Comparison of ENCODE assay signal across 1 cellular context in the genomic region with DNA sequence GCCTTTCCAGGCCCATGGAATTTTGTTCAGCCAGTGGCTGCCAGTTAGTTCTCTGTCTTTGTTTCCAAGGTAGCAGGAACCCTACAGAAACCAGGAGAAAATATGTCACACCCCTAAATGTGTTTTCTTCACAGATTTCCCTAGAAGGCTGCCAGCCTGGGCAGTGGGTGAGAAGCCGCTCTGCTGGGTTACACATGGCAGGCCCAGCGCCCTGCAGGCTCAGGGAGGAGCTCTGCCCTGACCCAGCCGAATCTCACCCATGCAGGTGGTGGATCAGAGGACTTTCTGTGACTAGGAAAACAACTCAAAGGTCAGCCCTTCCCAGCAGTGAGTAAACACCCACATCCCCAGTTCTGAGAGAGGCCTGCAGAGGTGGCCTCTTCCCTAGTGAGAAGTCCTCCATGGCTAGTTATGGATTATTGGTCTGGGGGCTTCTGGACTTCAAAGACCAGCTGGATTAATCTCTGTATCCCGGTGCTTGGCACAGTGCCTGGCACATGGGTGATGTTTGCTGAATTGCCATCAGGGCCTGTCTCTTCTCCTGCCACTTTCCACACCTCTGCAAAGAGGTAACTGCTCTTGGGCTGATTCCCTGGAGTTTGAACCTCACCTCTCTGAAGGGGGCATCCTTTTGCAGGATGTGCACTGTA.
TF ChIP-seq lines count a peak whose summit lies in the region.

No MANE protein-coding gene starts in this region.

TF ChIP-seq in HepG2, 621 proteins besides CTCF, POLR2A, EP300 and RAD21 (continued from another document and continues in another):
- TF ChIP-seq, protein P1, sequence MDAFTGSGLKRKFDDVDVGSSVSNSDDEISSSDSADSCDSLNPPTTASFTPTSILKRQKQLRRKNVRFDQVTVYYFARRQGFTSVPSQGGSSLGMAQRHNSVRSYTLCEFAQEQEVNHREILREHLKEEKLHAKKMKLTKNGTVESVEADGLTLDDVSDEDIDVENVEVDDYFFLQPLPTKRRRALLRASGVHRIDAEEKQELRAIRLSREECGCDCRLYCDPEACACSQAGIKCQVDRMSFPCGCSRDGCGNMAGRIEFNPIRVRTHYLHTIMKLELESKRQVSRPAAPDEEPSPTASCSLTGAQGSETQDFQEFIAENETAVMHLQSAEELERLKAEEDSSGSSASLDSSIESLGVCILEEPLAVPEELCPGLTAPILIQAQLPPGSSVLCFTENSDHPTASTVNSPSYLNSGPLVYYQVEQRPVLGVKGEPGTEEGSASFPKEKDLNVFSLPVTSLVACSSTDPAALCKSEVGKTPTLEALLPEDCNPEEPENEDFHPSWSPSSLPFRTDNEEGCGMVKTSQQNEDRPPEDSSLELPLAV (CRISPR knock-in tag; conservative IDR thresholded peaks at IDR 0.05; ENCODE audit: low read depth) = no peak
- TF ChIP-seq, protein P2, sequence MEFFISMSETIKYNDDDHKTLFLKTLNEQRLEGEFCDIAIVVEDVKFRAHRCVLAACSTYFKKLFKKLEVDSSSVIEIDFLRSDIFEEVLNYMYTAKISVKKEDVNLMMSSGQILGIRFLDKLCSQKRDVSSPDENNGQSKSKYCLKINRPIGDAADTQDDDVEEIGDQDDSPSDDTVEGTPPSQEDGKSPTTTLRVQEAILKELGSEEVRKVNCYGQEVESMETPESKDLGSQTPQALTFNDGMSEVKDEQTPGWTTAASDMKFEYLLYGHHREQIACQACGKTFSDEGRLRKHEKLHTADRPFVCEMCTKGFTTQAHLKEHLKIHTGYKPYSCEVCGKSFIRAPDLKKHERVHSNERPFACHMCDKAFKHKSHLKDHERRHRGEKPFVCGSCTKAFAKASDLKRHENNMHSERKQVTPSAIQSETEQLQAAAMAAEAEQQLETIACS (CRISPR knock-in tag; IDR thresholded peaks at IDR 0.05) = no peak
- TF ChIP-seq ZNF782 (CRISPR knock-in tag; IDR thresholded peaks at IDR 0.05; ENCODE audit: borderline replicate concordance) (peak; percentile 53; the same call in 1 of the 2 replicates), ZNF678 (CRISPR knock-in tag; IDR thresholded peaks at IDR 0.05) (peak; percentile 48; the same call in 1 of the 2 replicates), ZNF572 (CRISPR knock-in tag; IDR thresholded peaks at IDR 0.05) (no peak), PCBP1 (IDR thresholded peaks at IDR 0.05; ENCODE audit: borderline replicate concordance, low read depth, low read length) (no peak), SOX5 (CRISPR knock-in tag; IDR thresholded peaks at IDR 0.05; ENCODE audit: borderline replicate concordance) (peak; percentile 71; the same call in 1 of the 2 replicates), ZNF335 (CRISPR knock-in tag; IDR thresholded peaks at IDR 0.05) (peak; percentile 60; the same call in 1 of the 2 replicates), MTA3 (CRISPR knock-in tag; IDR thresholded peaks at IDR 0.05) (no peak), CCDC6 (CRISPR knock-in tag; IDR thresholded peaks at IDR 0.05) (no peak), ZNF556 (CRISPR knock-in tag; IDR thresholded peaks at IDR 0.05; ENCODE audit: borderline replicate concordance) (peak; percentile 62), NR2F2 (IDR thresholded peaks at IDR 0.05; ENCODE audit: borderline replicate concordance, low read depth) (peak; percentile 83), ATRX (CRISPR knock-in tag; IDR thresholded peaks at IDR 0.05; ENCODE audit: borderline replicate concordance) (no peak), MTF2 (CRISPR knock-in tag; IDR thresholded peaks at IDR 0.05; ENCODE audit: borderline replicate concordance) (no peak), XBP1 (CRISPR knock-in tag; IDR thresholded peaks at IDR 0.05) (0 out of 2 replicates have a peak, but pooled peaks have one; percentile 38), ZNF766 (CRISPR knock-in tag; IDR thresholded peaks at IDR 0.05; ENCODE audit: borderline replicate concordance) (no peak; the same call in 1 of the 2 replicates), ZNF547 (CRISPR knock-in tag; IDR thresholded peaks at IDR 0.05) (no peak), REXO4 (CRISPR knock-in tag; IDR thresholded peaks at IDR 0.05; ENCODE audit: borderline replicate concordance) (no peak), HOXD1 (CRISPR knock-in tag; IDR thresholded peaks at IDR 0.05) (0 out of 2 replicates have a peak, but pooled peaks have one; percentile 32), ZNF878 (CRISPR knock-in tag; IDR thresholded peaks at IDR 0.05) (peak; percentile 90), PHB2 (IDR thresholded peaks at IDR 0.05; ENCODE audit: partially characterized antibody) (no peak), ZNF674 (CRISPR knock-in tag; IDR thresholded peaks at IDR 0.05; ENCODE audit: low read depth) (no peak), ZNF34 (CRISPR knock-in tag; IDR thresholded peaks at IDR 0.05; ENCODE audit: borderline replicate concordance) (0 out of 2 replicates have a peak, but pooled peaks have one; percentile 33), ZNF629 (CRISPR knock-in tag; conservative IDR thresholded peaks at IDR 0.05) (0 out of 2 replicates have a peak, but pooled peaks have one; percentile 4), ZNF605 (CRISPR knock-in tag; IDR thresholded peaks at IDR 0.05) (peak; percentile 93), ZKSCAN8 (CRISPR knock-in tag; IDR thresholded peaks at IDR 0.05; ENCODE audit: borderline replicate concordance) (no peak)
- TF ChIP-seq, protein P3, sequence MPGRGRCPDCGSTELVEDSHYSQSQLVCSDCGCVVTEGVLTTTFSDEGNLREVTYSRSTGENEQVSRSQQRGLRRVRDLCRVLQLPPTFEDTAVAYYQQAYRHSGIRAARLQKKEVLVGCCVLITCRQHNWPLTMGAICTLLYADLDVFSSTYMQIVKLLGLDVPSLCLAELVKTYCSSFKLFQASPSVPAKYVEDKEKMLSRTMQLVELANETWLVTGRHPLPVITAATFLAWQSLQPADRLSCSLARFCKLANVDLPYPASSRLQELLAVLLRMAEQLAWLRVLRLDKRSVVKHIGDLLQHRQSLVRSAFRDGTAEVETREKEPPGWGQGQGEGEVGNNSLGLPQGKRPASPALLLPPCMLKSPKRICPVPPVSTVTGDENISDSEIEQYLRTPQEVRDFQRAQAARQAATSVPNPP (CRISPR knock-in tag; IDR thresholded peaks at IDR 0.05) = no peak; the same call in 1 of the 2 replicates
- TF ChIP-seq, protein P4, sequence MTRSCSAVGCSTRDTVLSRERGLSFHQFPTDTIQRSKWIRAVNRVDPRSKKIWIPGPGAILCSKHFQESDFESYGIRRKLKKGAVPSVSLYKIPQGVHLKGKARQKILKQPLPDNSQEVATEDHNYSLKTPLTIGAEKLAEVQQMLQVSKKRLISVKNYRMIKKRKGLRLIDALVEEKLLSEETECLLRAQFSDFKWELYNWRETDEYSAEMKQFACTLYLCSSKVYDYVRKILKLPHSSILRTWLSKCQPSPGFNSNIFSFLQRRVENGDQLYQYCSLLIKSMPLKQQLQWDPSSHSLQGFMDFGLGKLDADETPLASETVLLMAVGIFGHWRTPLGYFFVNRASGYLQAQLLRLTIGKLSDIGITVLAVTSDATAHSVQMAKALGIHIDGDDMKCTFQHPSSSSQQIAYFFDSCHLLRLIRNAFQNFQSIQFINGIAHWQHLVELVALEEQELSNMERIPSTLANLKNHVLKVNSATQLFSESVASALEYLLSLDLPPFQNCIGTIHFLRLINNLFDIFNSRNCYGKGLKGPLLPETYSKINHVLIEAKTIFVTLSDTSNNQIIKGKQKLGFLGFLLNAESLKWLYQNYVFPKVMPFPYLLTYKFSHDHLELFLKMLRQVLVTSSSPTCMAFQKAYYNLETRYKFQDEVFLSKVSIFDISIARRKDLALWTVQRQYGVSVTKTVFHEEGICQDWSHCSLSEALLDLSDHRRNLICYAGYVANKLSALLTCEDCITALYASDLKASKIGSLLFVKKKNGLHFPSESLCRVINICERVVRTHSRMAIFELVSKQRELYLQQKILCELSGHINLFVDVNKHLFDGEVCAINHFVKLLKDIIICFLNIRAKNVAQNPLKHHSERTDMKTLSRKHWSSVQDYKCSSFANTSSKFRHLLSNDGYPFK (CRISPR knock-in tag; IDR thresholded peaks at IDR 0.05; ENCODE audit: borderline replicate concordance) = peak; percentile 37; the same call in 1 of the 2 replicates
- TF ChIP-seq, protein P5, sequence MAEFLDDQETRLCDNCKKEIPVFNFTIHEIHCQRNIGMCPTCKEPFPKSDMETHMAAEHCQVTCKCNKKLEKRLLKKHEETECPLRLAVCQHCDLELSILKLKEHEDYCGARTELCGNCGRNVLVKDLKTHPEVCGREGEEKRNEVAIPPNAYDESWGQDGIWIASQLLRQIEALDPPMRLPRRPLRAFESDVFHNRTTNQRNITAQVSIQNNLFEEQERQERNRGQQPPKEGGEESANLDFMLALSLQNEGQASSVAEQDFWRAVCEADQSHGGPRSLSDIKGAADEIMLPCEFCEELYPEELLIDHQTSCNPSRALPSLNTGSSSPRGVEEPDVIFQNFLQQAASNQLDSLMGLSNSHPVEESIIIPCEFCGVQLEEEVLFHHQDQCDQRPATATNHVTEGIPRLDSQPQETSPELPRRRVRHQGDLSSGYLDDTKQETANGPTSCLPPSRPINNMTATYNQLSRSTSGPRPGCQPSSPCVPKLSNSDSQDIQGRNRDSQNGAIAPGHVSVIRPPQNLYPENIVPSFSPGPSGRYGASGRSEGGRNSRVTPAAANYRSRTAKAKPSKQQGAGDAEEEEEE (CRISPR knock-in tag; IDR thresholded peaks at IDR 0.05; ENCODE audit: borderline replicate concordance) = no peak
- TF ChIP-seq, protein P6, sequence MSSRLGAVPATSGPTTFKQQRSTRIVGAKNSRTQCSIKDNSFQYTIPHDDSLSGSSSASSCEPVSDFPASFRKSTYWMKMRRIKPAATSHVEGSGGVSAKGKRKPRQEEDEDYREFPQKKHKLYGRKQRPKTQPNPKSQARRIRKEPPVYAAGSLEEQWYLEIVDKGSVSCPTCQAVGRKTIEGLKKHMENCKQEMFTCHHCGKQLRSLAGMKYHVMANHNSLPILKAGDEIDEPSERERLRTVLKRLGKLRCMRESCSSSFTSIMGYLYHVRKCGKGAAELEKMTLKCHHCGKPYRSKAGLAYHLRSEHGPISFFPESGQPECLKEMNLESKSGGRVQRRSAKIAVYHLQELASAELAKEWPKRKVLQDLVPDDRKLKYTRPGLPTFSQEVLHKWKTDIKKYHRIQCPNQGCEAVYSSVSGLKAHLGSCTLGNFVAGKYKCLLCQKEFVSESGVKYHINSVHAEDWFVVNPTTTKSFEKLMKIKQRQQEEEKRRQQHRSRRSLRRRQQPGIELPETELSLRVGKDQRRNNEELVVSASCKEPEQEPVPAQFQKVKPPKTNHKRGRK (CRISPR knock-in tag; IDR thresholded peaks at IDR 0.05) = no peak
- TF ChIP-seq, protein P7, sequence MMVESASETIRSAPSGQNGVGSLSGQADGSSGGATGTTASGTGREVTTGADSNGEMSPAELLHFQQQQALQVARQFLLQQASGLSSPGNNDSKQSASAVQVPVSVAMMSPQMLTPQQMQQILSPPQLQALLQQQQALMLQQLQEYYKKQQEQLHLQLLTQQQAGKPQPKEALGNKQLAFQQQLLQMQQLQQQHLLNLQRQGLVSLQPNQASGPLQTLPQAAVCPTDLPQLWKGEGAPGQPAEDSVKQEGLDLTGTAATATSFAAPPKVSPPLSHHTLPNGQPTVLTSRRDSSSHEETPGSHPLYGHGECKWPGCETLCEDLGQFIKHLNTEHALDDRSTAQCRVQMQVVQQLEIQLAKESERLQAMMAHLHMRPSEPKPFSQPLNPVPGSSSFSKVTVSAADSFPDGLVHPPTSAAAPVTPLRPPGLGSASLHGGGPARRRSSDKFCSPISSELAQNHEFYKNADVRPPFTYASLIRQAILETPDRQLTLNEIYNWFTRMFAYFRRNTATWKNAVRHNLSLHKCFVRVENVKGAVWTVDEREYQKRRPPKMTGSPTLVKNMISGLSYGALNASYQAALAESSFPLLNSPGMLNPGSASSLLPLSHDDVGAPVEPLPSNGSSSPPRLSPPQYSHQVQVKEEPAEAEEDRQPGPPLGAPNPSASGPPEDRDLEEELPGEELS (CRISPR knock-in tag; IDR thresholded peaks at IDR 0.05) = peak; percentile 96
- TF ChIP-seq, protein P8, sequence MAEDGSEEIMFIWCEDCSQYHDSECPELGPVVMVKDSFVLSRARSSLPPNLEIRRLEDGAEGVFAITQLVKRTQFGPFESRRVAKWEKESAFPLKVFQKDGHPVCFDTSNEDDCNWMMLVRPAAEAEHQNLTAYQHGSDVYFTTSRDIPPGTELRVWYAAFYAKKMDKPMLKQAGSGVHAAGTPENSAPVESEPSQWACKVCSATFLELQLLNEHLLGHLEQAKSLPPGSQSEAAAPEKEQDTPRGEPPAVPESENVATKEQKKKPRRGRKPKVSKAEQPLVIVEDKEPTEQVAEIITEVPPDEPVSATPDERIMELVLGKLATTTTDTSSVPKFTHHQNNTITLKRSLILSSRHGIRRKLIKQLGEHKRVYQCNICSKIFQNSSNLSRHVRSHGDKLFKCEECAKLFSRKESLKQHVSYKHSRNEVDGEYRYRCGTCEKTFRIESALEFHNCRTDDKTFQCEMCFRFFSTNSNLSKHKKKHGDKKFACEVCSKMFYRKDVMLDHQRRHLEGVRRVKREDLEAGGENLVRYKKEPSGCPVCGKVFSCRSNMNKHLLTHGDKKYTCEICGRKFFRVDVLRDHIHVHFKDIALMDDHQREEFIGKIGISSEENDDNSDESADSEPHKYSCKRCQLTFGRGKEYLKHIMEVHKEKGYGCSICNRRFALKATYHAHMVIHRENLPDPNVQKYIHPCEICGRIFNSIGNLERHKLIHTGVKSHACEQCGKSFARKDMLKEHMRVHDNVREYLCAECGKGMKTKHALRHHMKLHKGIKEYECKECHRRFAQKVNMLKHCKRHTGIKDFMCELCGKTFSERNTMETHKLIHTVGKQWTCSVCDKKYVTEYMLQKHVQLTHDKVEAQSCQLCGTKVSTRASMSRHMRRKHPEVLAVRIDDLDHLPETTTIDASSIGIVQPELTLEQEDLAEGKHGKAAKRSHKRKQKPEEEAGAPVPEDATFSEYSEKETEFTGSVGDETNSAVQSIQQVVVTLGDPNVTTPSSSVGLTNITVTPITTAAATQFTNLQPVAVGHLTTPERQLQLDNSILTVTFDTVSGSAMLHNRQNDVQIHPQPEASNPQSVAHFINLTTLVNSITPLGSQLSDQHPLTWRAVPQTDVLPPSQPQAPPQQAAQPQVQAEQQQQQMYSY (CRISPR knock-in tag; IDR thresholded peaks at IDR 0.05) = peak; percentile 55; the same call in 1 of the 2 replicates
- TF ChIP-seq, protein P9, sequence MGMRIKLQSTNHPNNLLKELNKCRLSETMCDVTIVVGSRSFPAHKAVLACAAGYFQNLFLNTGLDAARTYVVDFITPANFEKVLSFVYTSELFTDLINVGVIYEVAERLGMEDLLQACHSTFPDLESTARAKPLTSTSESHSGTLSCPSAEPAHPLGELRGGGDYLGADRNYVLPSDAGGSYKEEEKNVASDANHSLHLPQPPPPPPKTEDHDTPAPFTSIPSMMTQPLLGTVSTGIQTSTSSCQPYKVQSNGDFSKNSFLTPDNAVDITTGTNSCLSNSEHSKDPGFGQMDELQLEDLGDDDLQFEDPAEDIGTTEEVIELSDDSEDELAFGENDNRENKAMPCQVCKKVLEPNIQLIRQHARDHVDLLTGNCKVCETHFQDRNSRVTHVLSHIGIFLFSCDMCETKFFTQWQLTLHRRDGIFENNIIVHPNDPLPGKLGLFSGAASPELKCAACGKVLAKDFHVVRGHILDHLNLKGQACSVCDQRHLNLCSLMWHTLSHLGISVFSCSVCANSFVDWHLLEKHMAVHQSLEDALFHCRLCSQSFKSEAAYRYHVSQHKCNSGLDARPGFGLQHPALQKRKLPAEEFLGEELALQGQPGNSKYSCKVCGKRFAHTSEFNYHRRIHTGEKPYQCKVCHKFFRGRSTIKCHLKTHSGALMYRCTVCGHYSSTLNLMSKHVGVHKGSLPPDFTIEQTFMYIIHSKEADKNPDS (CRISPR knock-in tag; IDR thresholded peaks at IDR 0.05) = no peak
- TF ChIP-seq, protein P10, sequence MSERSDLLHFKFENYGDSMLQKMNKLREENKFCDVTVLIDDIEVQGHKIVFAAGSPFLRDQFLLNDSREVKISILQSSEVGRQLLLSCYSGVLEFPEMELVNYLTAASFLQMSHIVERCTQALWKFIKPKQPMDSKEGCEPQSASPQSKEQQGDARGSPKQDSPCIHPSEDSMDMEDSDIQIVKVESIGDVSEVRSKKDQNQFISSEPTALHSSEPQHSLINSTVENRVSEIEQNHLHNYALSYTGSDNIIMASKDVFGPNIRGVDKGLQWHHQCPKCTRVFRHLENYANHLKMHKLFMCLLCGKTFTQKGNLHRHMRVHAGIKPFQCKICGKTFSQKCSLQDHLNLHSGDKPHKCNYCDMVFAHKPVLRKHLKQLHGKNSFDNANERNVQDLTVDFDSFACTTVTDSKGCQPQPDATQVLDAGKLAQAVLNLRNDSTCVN (CRISPR knock-in tag; IDR thresholded peaks at IDR 0.05; ENCODE audit: borderline replicate concordance) = peak; percentile 83
